In genomic region chr22:45262931-45263789, GRCh38 we compare ENCODE assay signal across 8 cellular contexts. TPM values are rescaled to one million over a fixed set of nuclear protein-coding genes. Genes with fewer than 3 reads are reported as not detected.
DNase-seq lines count a peak whose midpoint lies in the region; ATAC-seq and TF ChIP-seq lines count a peak whose summit lies in the region.

No MANE protein-coding gene starts in this region.

- H2AFZ ChIP-seq in SU-DHL-6 (ENCODE audit: low read depth, low read length, severe bottlenecking): no peak overlapping the region

- TF ChIP-seq CTCF in DOHH2 (IDR thresholded peaks at IDR 0.05; ENCODE audit: low read depth, low read length, poor library complexity, severe bottlenecking): no peak
- no peak for TF ChIP-seq CTCF in SU-DHL-6 (IDR thresholded peaks at IDR 0.05; ENCODE audit: insufficient read depth, low read length, poor library complexity, severe bottlenecking)

- no peak overlapping the region for H3K9ac ChIP-seq in SU-DHL-6 (ENCODE audit: low read length)

- H3F3A ChIP-seq in DOHH2 (ENCODE audit: control insufficient read depth, insufficient read depth) (peaks cover 26% of the 10 kb centered on the region), SU-DHL-6 (ENCODE audit: insufficient read depth) (no peaks in the 10 kb centered on the region)

- no peaks in the 10 kb centered on the region for H3K9me3 Mint-ChIP-seq in activated CD4-positive, alpha-beta T cell treated with anti-CD3 and anti-CD28 coated beads, Interleukin-2, amount 10 ng/mL, durations not matched to agents 24 days and 14 days

- no peak overlapping the region for H3K4me3 Mint-ChIP-seq in activated CD4-positive, alpha-beta T cell treated with anti-CD3 and anti-CD28 coated beads, Interleukin-2, amount 10 ng/mL, durations not matched to agents 24 days and 14 days

- no peaks in the 10 kb centered on the region for H3K4me1 Mint-ChIP-seq in activated CD4-positive, alpha-beta T cell treated with anti-CD3 and anti-CD28 coated beads, Interleukin-2, amount 10 ng/mL, durations not matched to agents 24 days and 14 days

- intact Hi-C loops in activated CD4-positive, alpha-beta T cell treated with anti-CD3 and anti-CD28 coated beads, Interleukin-2, amount 10 ng/mL, durations not matched to agents 24 days and 14 days (cut with micrococcal nuclease): no loop called here

- H3K4me2 ChIP-seq in DOHH2 (ENCODE audit: low read length) (peak overlapping the region; percentile 66), SU-DHL-6 (ENCODE audit: low read depth, low read length, poor library complexity, severe bottlenecking) (peak overlapping the region; percentile 23)

- no peaks in the 10 kb centered on the region for H3K36me3 Mint-ChIP-seq in activated CD4-positive, alpha-beta T cell treated with anti-CD3 and anti-CD28 coated beads, Interleukin-2, amount 10 ng/mL, durations not matched to agents 24 days and 14 days (ENCODE audit: low read depth)

- no peak for DNase-seq in activated CD4-positive, alpha-beta T cell treated with anti-CD3 and anti-CD28 coated beads, Interleukin-2, amount 10 ng/mL, durations not matched to agents 24 days and 14 days
- DNase-seq in activated CD8-positive, alpha-beta memory T cell treated with anti-CD3 and anti-CD28 coated beads, Interleukin-2, amount 50 U/mL, for 4 hours: no peak
- no peak for DNase-seq in GM03348 (ENCODE audit: low spot score)

- H3K9me3 ChIP-seq in DOHH2 (ENCODE audit: control insufficient read depth, insufficient read depth, low read length): no peaks in the 10 kb centered on the region
- H3K9me3 ChIP-seq in SU-DHL-6 (ENCODE audit: insufficient read depth, low read length): no peaks in the 10 kb centered on the region
- no peaks in the 10 kb centered on the region for H3K9me3 ChIP-seq in muscle layer of duodenum (ENCODE audit: control insufficient read depth in 1 of 2, low read length in 2 of 2)

- H3K27ac Mint-ChIP-seq in activated CD4-positive, alpha-beta T cell treated with anti-CD3 and anti-CD28 coated beads, Interleukin-2, amount 10 ng/mL, durations not matched to agents 24 days and 14 days: no peak overlapping the region

- H3K4me3 ChIP-seq in DOHH2 (ENCODE audit: low read length): peak overlapping the region; percentile 45
- H3K4me3 ChIP-seq in SU-DHL-6 (ENCODE audit: insufficient read depth, low read length, poor library complexity, severe bottlenecking): peak overlapping the region; percentile 5
- H3K4me3 ChIP-seq in muscle layer of duodenum (ENCODE audit: low read depth in 1 of 2, low read length in 2 of 2): no peak overlapping the region

- no peaks in the 10 kb centered on the region for H3K79me2 ChIP-seq in DOHH2 (ENCODE audit: control insufficient read depth, low read length)
- H3K79me2 ChIP-seq in SU-DHL-6 (ENCODE audit: insufficient read depth, low read length): no peaks in the 10 kb centered on the region

- H3K9me2 ChIP-seq in DOHH2 (replicated peaks; ENCODE audit: control insufficient read depth, low read length): no peaks in the 10 kb centered on the region
- H3K9me2 ChIP-seq in SU-DHL-6 (replicated peaks; ENCODE audit: insufficient read depth, low read length): no peaks in the 10 kb centered on the region

- ATAC-seq in GM19452 (IDR thresholded peaks at IDR 0.05; ENCODE audit: unreplicated experiment): peak; percentile 79
- peak; percentile 71 for ATAC-seq in HG03439 (IDR thresholded peaks at IDR 0.05; ENCODE audit: unreplicated experiment)

- no peaks in the 10 kb centered on the region for H4K20me1 ChIP-seq in DOHH2 (ENCODE audit: control insufficient read depth, insufficient read depth, low read depth, low read length)
- no peaks in the 10 kb centered on the region for H4K20me1 ChIP-seq in SU-DHL-6 (ENCODE audit: low read depth, low read length)

- H3K27me3 ChIP-seq in DOHH2 (ENCODE audit: control insufficient read depth, low read length) (peaks cover 8% of the 10 kb centered on the region), SU-DHL-6 (ENCODE audit: low read length) (no peaks in the 10 kb centered on the region), muscle layer of duodenum (ENCODE audit: low read depth, low read length) (no peaks in the 10 kb centered on the region)

- H3K36me3 ChIP-seq in DOHH2 (ENCODE audit: control insufficient read depth, low read length) (no peaks in the 10 kb centered on the region), SU-DHL-6 (ENCODE audit: low read length) (no peaks in the 10 kb centered on the region), muscle layer of duodenum (ENCODE audit: control insufficient read depth in 1 of 2, insufficient read depth in 2 of 2, low read length in 2 of 2) (no peaks in the 10 kb centered on the region)

- H3K27me3 Mint-ChIP-seq in activated CD4-positive, alpha-beta T cell treated with anti-CD3 and anti-CD28 coated beads, Interleukin-2, amount 10 ng/mL, durations not matched to agents 24 days and 14 days: peaks cover 36% of the 10 kb centered on the region

- H3K27ac ChIP-seq in DOHH2 (ENCODE audit: low read depth, low read length) (peak overlapping the region; percentile 85), SU-DHL-6 (ENCODE audit: low read depth, low read length) (peak overlapping the region; percentile 18; the same call in 1 of the 2 replicates), muscle layer of duodenum (ENCODE audit: low read length) (peak overlapping the region; percentile 43)

- H3K4me1 ChIP-seq in DOHH2 (ENCODE audit: control insufficient read depth, low read length) (peaks cover 54% of the 10 kb centered on the region), muscle layer of duodenum (ENCODE audit: control insufficient read depth in 1 of 2, insufficient read depth in 2 of 2, low read length in 2 of 2) (peaks cover 3 to 17% of the 10 kb centered on the region in 2 donors)

RNA-seq across cellular contexts. Expression of gene UPK3A, which starts 21.6 kb away (rescaled TPM):
- total RNA-seq in activated CD4-positive, alpha-beta T cell treated with anti-CD3 and anti-CD28 coated beads, Interleukin-2, amount 10 ng/mL, durations not matched to agents 24 days and 14 days: not detected in 2 replicates

RNA-seq across cellular contexts. Expression of gene KIAA0930, which starts 22.5 kb away (rescaled TPM):
- total RNA-seq in activated CD4-positive, alpha-beta T cell treated with anti-CD3 and anti-CD28 coated beads, Interleukin-2, amount 10 ng/mL, durations not matched to agents 24 days and 14 days: 45.3 and 45.6 TPM in 2 replicates

RNA-seq across cellular contexts. Expression of gene FAM118A, which starts 46.6 kb away (rescaled TPM):
- total RNA-seq in activated CD4-positive, alpha-beta T cell treated with anti-CD3 and anti-CD28 coated beads, Interleukin-2, amount 10 ng/mL, durations not matched to agents 24 days and 14 days: 32.0 and 32.5 TPM in 2 replicates

Comparison
In these comparisons a context has a peak if more than half of its experiments do, and no peak if none do; other contexts are left out.
1. H3K27ac ChIP-seq: peak in every context shown above with its lines; median percentile 85 in DOHH2; 43 in muscle layer of duodenum; 18 in SU-DHL-6.
2. H3K4me3 ChIP-seq: peak in DOHH2 (single experiment) and SU-DHL-6 (single experiment); none in muscle layer of duodenum (0 of 2).